8 cellular contexts compared by ENCODE assay signal in the genomic region with DNA sequence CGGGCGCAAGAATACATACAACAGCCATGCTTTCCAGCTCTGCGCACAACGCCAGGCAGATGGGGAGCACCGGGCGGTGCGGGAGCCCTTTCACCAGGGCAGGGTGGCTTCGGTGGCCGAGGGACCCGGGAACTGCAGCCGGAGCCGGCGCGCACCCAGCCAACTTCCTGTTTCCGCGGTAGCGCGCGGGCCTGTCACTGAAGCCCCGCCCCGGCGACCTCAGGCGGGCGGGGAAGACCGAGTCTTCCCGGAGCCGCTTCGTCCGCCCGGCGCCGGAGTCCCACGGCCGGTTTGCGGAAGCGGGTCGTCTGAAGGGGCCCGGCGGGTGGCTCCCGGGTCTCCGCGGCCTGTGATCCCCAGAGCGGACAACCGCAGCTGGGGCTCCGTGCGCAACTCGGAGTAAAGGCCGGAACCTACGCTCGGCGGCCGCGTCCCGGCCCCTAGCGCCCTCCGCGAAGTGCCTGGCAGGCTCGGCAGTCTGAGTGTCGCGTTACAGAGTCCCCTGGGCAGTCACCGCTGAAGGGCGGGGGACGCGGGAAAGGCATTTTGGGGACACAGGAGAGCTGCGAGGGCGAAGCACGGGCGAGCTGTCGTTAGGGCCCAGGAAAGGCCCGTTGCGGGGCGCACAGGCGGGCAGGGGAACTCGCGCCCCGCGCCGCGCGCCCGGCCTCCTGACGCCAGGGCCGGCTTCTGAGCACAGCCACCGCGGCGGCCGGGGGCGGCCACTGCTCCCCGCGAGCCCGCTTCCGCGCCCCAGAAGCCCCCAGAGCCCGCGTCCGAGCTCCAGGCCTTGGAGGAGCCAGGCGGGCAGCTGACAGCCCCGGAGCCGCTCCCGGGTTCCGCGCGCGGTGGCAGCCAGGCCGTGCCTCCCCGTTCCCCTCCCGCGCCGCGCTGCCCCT. TPM values are rescaled to one million over a fixed set of nuclear protein-coding genes. Genes with fewer than 3 reads are reported as not detected.
DNase-seq lines count a peak whose midpoint lies in the region; ATAC-seq, FAIRE-seq and TF ChIP-seq lines count a peak whose summit lies in the region.

Gene MPPE1, minus strand, starts transcription at position 136 of the 899 bp plus-strand sequence. CDS start 11,053 bp downstream, outside the sequence.

- peak within 1 kb of the TSS; percentile 99 for H3K27ac ChIP-seq in psoas muscle
- peak within 1 kb of the TSS; percentile 98 for H3K27ac ChIP-seq in urinary bladder (ENCODE audit: low read depth)

- H3K4me3 ChIP-seq in psoas muscle: peak within 1 kb of the TSS; percentile 88
- H3K4me3 ChIP-seq in urinary bladder (ENCODE audit: low read depth, low read length): peak within 1 kb of the TSS; percentile 82

- ATAC-seq in HG02678 (IDR thresholded peaks at IDR 0.05; ENCODE audit: unreplicated experiment): peak; percentile 87
- peak; percentile 95 to 97 for ATAC-seq in left cardiac atrium
- ATAC-seq in psoas muscle: peak; percentile 94 to 96 (median 94)

- no peak for TF ChIP-seq CTCF in psoas muscle (IDR thresholded peaks at IDR 0.05)

- TF ChIP-seq POLR2A in GM12891 (IDR thresholded peaks at IDR 0.05; ENCODE audit: low read depth, low read length): peak; percentile 79

- intact Hi-C loops in T-helper 1 cell treated with Interleukin-12 subunit alpha and Interleukin-12 subunit beta and Interleukin-4 antibody, amounts not matched to agents 30 ng/mL and 1 ng/mL, for 36 hours (cut with micrococcal nuclease): loop anchor here (1.0 to 5.0 kb wide), 11 partner anchors 30 to 1996 kb away; partner anchors contain the start of genes AFG3L2, CEP192, CEP76 and CHMP1B
- intact Hi-C loops in left cardiac atrium (cut with DNase I): loop anchor here in 1 of 2 donors (2.0 to 5.0 kb wide), 2 partner anchors 56 to 72 kb away; partner anchors contain the start of genes CHMP1B and IMPA2
- intact Hi-C loops in psoas muscle (cut with DNase I): loop anchor here (2.0 to 5.0 kb wide), 2 partner anchors 51 to 72 kb away; partner anchors contain the start of gene IMPA2 (in 1 of the 2)

- DNase-seq in GM12891 (ENCODE audit: insufficient read length, low spot score) (peak; percentile 91), NCI-H1417 (lab: John Stamatoyannopoulos, UW) (peak; percentile 85 to 94 (median 92)), amniotic epithelial cell (ENCODE audit: low read depth) (peak; percentile 73), left cardiac atrium (peak; percentile 93), psoas muscle (peak; percentile 92 to 95)

- no peaks in the 10 kb centered on the region for H3K9me3 ChIP-seq in psoas muscle

- H3K4me1 ChIP-seq in psoas muscle: peaks cover 18% of the 10 kb centered on the region
- peaks cover 2% of the 10 kb centered on the region for H3K4me1 ChIP-seq in urinary bladder (ENCODE audit: insufficient read depth)

- H3K36me3 ChIP-seq in psoas muscle (ENCODE audit: insufficient read depth in 1 of 2, low read depth in 1 of 2) (peaks cover 0 to 25% of the 10 kb centered on the region in 2 donors), urinary bladder (ENCODE audit: insufficient read depth) (no peaks in the 10 kb centered on the region)

- no peaks in the 10 kb centered on the region for H3K27me3 ChIP-seq in psoas muscle (ENCODE audit: insufficient read depth in 3 of 3, low read length in 2 of 3)

- 0% methylated on average over 64 to 110 of the region's 110 CpGs for WGBS in psoas muscle, 3 donors
- under 1% methylated on average over 110 of the region's 110 CpGs for WGBS in urinary bladder

- peak; percentile 98 for FAIRE-seq in GM12891 (lab: Jason Lieb, UNC)

TF ChIP-seq in GM12891, 5 proteins besides CTCF, POLR2A, EP300 and RAD21:
- peak; percentile 71; the same call in 1 of the 2 replicates for TF ChIP-seq TAF1 (IDR thresholded peaks at IDR 0.05; ENCODE audit: low read depth, low read length)
- TF ChIP-seq PAX5 (IDR thresholded peaks at IDR 0.05; ENCODE audit: insufficient read depth, low read length, severe bottlenecking): peak; percentile 3
- TF ChIP-seq POLR2AphosphoS5 (IDR thresholded peaks at IDR 0.05; ENCODE audit: low read depth, low read length): peak; percentile 88
- peak; percentile 67 for TF ChIP-seq SPI1 (IDR thresholded peaks at IDR 0.05; ENCODE audit: low read depth, low read length)
- no peak; the same call in 1 of the 2 replicates for TF ChIP-seq POU2F2 (IDR thresholded peaks at IDR 0.05; ENCODE audit: low read depth, low read length)

RNA-seq across cellular contexts. Expression of gene MPPE1, which starts in this region (rescaled TPM):
- 17.7 TPM for polyA plus RNA-seq in GM12891 (2012; ENCODE audit: low read depth, missing spikeins)
- total RNA-seq in T-helper 1 cell treated with Interleukin-12 subunit alpha and Interleukin-12 subunit beta and Interleukin-4 antibody, amounts not matched to agents 30 ng/mL and 1 ng/mL, for 36 hours: 56.6 and 57.9 TPM in 2 replicates
- 10 to 100 TPM; 26.5 to 30.0 TPM for total RNA-seq in left cardiac atrium
- 10 to 100 TPM; 22.5 to 33.4 (median 27.6) TPM for total RNA-seq in psoas muscle
- polyA plus RNA-seq in psoas muscle: 10 to 100 TPM; 20.2 to 44.0 (median 23.0) TPM
- 25.4 TPM for total RNA-seq in urinary bladder
- 31.7 TPM for polyA plus RNA-seq in urinary bladder

Comparison
In these comparisons a context has a peak if more than half of its experiments do, and no peak if none do; other contexts are left out.
1. Peak in every context shown above with its lines: DNase-seq, ATAC-seq, H3K4me3 ChIP-seq and H3K27ac ChIP-seq.